ENCODE assay signal across 1 cellular context in the genomic region with DNA sequence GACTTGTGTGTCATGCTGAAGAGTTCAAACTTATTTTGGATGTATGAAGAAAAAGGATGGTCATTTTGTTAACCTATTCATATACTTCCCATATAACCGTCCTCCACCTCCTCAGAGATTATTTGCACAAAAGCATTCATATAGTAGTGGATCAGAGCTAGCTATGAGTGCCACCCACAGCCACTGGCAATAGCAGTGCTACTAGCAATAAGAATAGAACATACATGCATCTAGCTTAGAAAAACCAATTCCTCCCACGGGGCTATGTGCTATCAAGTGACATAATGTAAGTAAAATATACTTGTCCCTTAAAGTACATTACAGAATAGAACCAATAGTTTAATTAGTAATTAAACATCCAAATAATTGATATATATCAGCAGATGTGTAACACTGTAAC.
TF ChIP-seq lines count a peak whose summit lies in the region.

No MANE protein-coding gene starts in this region.

TF ChIP-seq in GM23338, 12 proteins besides CTCF, POLR2A, EP300 and RAD21:
- TF ChIP-seq POLR2AphosphoS5 (IDR thresholded peaks at IDR 0.05; ENCODE audit: low read depth) (no peak), STAT1 (IDR thresholded peaks at IDR 0.05; ENCODE audit: unreplicated experiment) (no peak), EZH2 (IDR thresholded peaks at IDR 0.05; ENCODE audit: low read depth, unreplicated experiment) (no peak), NANOG (IDR thresholded peaks at IDR 0.05; ENCODE audit: borderline replicate concordance) (no peak)
- TF ChIP-seq, protein P1, sequence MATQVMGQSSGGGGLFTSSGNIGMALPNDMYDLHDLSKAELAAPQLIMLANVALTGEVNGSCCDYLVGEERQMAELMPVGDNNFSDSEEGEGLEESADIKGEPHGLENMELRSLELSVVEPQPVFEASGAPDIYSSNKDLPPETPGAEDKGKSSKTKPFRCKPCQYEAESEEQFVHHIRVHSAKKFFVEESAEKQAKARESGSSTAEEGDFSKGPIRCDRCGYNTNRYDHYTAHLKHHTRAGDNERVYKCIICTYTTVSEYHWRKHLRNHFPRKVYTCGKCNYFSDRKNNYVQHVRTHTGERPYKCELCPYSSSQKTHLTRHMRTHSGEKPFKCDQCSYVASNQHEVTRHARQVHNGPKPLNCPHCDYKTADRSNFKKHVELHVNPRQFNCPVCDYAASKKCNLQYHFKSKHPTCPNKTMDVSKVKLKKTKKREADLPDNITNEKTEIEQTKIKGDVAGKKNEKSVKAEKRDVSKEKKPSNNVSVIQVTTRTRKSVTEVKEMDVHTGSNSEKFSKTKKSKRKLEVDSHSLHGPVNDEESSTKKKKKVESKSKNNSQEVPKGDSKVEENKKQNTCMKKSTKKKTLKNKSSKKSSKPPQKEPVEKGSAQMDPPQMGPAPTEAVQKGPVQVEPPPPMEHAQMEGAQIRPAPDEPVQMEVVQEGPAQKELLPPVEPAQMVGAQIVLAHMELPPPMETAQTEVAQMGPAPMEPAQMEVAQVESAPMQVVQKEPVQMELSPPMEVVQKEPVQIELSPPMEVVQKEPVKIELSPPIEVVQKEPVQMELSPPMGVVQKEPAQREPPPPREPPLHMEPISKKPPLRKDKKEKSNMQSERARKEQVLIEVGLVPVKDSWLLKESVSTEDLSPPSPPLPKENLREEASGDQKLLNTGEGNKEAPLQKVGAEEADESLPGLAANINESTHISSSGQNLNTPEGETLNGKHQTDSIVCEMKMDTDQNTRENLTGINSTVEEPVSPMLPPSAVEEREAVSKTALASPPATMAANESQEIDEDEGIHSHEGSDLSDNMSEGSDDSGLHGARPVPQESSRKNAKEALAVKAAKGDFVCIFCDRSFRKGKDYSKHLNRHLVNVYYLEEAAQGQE (IDR thresholded peaks at IDR 0.05; ENCODE audit: unreplicated experiment) = no peak
- TF ChIP-seq, protein P2, sequence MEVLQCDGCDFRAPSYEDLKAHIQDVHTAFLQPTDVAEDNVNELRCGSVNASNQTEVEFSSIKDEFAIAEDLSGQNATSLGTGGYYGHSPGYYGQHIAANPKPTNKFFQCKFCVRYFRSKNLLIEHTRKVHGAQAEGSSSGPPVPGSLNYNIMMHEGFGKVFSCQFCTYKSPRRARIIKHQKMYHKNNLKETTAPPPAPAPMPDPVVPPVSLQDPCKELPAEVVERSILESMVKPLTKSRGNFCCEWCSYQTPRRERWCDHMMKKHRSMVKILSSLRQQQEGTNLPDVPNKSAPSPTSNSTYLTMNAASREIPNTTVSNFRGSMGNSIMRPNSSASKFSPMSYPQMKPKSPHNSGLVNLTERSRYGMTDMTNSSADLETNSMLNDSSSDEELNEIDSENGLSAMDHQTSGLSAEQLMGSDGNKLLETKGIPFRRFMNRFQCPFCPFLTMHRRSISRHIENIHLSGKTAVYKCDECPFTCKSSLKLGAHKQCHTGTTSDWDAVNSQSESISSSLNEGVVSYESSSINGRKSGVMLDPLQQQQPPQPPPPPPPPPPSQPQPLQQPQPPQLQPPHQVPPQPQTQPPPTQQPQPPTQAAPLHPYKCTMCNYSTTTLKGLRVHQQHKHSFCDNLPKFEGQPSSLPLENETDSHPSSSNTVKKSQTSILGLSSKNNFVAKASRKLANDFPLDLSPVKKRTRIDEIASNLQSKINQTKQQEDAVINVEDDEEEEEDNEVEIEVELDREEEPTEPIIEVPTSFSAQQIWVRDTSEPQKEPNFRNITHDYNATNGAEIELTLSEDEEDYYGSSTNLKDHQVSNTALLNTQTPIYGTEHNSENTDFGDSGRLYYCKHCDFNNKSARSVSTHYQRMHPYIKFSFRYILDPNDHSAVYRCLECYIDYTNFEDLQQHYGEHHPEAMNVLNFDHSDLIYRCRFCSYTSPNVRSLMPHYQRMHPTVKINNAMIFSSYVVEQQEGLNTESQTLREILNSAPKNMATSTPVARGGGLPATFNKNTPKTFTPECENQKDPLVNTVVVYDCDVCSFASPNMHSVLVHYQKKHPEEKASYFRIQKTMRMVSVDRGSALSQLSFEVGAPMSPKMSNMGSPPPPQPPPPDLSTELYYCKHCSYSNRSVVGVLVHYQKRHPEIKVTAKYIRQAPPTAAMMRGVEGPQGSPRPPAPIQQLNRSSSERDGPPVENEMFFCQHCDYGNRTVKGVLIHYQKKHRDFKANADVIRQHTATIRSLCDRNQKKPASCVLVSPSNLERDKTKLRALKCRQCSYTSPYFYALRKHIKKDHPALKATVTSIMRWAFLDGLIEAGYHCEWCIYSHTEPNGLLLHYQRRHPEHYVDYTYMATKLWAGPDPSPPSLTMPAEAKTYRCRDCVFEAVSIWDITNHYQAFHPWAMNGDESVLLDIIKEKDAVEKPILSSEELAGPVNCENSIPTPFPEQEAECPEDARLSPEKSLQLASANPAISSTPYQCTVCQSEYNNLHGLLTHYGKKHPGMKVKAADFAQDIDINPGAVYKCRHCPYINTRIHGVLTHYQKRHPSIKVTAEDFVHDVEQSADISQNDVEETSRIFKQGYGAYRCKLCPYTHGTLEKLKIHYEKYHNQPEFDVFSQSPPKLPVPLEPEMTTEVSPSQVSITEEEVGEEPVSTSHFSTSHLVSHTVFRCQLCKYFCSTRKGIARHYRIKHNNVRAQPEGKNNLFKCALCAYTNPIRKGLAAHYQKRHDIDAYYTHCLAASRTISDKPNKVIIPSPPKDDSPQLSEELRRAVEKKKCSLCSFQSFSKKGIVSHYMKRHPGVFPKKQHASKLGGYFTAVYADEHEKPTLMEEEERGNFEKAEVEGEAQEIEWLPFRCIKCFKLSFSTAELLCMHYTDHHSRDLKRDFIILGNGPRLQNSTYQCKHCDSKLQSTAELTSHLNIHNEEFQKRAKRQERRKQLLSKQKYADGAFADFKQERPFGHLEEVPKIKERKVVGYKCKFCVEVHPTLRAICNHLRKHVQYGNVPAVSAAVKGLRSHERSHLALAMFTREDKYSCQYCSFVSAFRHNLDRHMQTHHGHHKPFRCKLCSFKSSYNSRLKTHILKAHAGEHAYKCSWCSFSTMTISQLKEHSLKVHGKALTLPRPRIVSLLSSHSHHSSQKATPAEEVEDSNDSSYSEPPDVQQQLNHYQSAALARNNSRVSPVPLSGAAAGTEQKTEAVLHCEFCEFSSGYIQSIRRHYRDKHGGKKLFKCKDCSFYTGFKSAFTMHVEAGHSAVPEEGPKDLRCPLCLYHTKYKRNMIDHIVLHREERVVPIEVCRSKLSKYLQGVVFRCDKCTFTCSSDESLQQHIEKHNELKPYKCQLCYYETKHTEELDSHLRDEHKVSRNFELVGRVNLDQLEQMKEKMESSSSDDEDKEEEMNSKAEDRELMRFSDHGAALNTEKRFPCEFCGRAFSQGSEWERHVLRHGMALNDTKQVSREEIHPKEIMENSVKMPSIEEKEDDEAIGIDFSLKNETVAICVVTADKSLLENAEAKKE (CRISPR knock-in tag; IDR thresholded peaks at IDR 0.05) = no peak
